ENCODE assay signal across 2 cellular contexts in genomic region chr16:82072313-82072712, GRCh38.
A peak's percentile ranks its signal among the peaks of the same experiment; 100 is the strongest.
TF ChIP-seq lines count a peak whose summit lies in the region.

No MANE protein-coding gene starts in this region.

TF ChIP-seq in liver, 16 proteins besides CTCF, POLR2A, EP300 and RAD21:
- no peak for TF ChIP-seq ATF3 (IDR thresholded peaks at IDR 0.05)
- peak; percentile 48 to 74 for TF ChIP-seq RXRA (IDR thresholded peaks at IDR 0.05)
- TF ChIP-seq MAX (IDR thresholded peaks at IDR 0.05): peak; percentile 13
- no peak for TF ChIP-seq FOXA2 (IDR thresholded peaks at IDR 0.05)
- TF ChIP-seq YY1 (IDR thresholded peaks at IDR 0.05): peak; percentile 35
- peak; percentile 39 to 71 for TF ChIP-seq HNF4A (conservative IDR thresholded peaks at IDR 0.05)
- TF ChIP-seq JUND (IDR thresholded peaks at IDR 0.05): peak in 1 of 2 donors; percentile 40

TF ChIP-seq in HepG2, 621 proteins besides CTCF, POLR2A, EP300 and RAD21:
- TF ChIP-seq MAFK (conservative IDR thresholded peaks at IDR 0.05 in 1 of 2, IDR thresholded peaks at IDR 0.05 in 1 of 2; ENCODE audit: low read length in 2 of 2) (no peak), ZNF780A (CRISPR knock-in tag; IDR thresholded peaks at IDR 0.05) (no peak), HNF1B (CRISPR knock-in tag; IDR thresholded peaks at IDR 0.05) (no peak), LRRFIP1 (CRISPR knock-in tag; conservative IDR thresholded peaks at IDR 0.05) (no peak), SATB2 (CRISPR knock-in tag; IDR thresholded peaks at IDR 0.05) (no peak), BCL6 (CRISPR knock-in tag; IDR thresholded peaks at IDR 0.05) (no peak), ZNF607 (CRISPR knock-in tag; IDR thresholded peaks at IDR 0.05; ENCODE audit: borderline replicate concordance) (no peak), PRPF4 (IDR thresholded peaks at IDR 0.05; ENCODE audit: low read depth, low read length, poor library complexity, severe bottlenecking) (no peak), BRD4 (CRISPR knock-in tag; IDR thresholded peaks at IDR 0.05) (no peak), SP4 (CRISPR knock-in tag; IDR thresholded peaks at IDR 0.05) (no peak), AHR (CRISPR knock-in tag; IDR thresholded peaks at IDR 0.05) (no peak), ZNF512 (CRISPR knock-in tag; IDR thresholded peaks at IDR 0.05) (no peak), ZIK1 (CRISPR knock-in tag; IDR thresholded peaks at IDR 0.05; ENCODE audit: borderline replicate concordance, low read depth) (no peak), ZNF326 (CRISPR knock-in tag; IDR thresholded peaks at IDR 0.05; ENCODE audit: borderline replicate concordance) (no peak), ZNF558 (CRISPR knock-in tag; IDR thresholded peaks at IDR 0.05; ENCODE audit: borderline replicate concordance) (no peak), TCF7L2 (IDR thresholded peaks at IDR 0.05; ENCODE audit: low read depth, low read length) (no peak), ZNF580 (CRISPR knock-in tag; IDR thresholded peaks at IDR 0.05; ENCODE audit: borderline replicate concordance, low read depth) (no peak), BORCS8-MEF2B (CRISPR knock-in tag; IDR thresholded peaks at IDR 0.05) (no peak), FOXJ3 (CRISPR knock-in tag; IDR thresholded peaks at IDR 0.05; ENCODE audit: borderline replicate concordance) (no peak)
